19 cellular contexts compared by ENCODE assay signal in the genomic region with DNA sequence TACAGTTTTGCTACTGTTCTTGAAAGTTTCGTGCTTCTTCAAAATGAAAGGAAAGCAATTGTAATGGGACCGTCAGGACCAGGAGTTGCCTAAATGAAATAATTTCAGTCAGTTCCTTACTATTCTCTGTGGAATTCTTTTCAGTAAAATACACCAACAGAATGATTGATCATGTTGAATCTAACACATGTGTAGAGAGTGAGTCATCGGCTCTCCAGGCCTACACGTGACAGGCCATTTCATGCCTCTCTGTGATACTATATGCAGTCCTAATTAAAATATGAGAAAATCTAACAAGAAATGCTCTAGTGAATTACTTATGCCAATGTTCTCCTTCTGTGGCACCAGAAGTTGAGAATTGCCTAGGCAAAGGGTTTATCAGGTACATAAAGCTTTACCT.
"Had no signal": no experiment of that assay in that cellular context is flagged by ENCODE, and none has a peak within 500 bp of the region (broad histone marks: within the 10 kb centered on the region; RNA-seq: fewer than 3 reads in every experiment).

No MANE protein-coding gene starts in this region.

- H3K4me3 ChIP-seq: esophagus muscularis mucosa, hepatocyte, mucosa of descending colon, ovary had no signal

- DNase-seq: activated B cell treated with CpG ODN at 0.5 μM for 24 hours; activated CD4-positive, alpha-beta T cell treated with anti-CD3 and anti-CD28 coated beads for 48 hours; activated CD8-positive, alpha-beta memory T cell treated with anti-CD3 and anti-CD28 coated beads, Interleukin-2, amount 50 U/mL, for 4 hours; activated CD8-positive, alpha-beta T cell treated with anti-CD3 and anti-CD28 coated beads, Interleukin-2, amount 10 ng/mL, durations not matched to agents 7 days and 5 days; activated effector memory CD4-positive, alpha-beta T cell treated with anti-CD3 and anti-CD28 coated beads, Interleukin-2, amount 50 U/mL, for 16 hours; activated T-cell treated with anti-CD3 and anti-CD28 coated beads, Interleukin-2, amount 50 U/mL, for 48 hours; anterior cingulate cortex; brain microvascular endothelial cell; cortex of kidney; effector CD4-positive, alpha-beta T cell; islet precursor cell; mucosa of descending colon; naive thymus-derived CD4-positive, alpha-beta T cell; ovary; stimulated activated CD4-positive, alpha-beta T cell treated with anti-CD3 and anti-CD28 coated beads, Interleukin-12 subunit alpha, Interleukin-12 subunit beta, amount 100 ng/mL, for 4 hours; stimulated activated CD4-positive, alpha-beta T cell treated with anti-CD3 and anti-CD28 coated beads, Interleukin-2, amount 100 ng/mL, for 24 hours; T-helper 2 cell had no signal
